ENCODE assay signal across 15 cellular contexts in genomic region chr7:27920281-27920946, GRCh38.
A peak's percentile ranks its signal among the peaks of the same experiment; 100 is the strongest.
DNase-seq lines count a peak whose midpoint lies in the region; ATAC-seq and TF ChIP-seq lines count a peak whose summit lies in the region.
"Had no signal": no experiment of that assay in that cellular context is flagged by ENCODE, and none has a peak within 500 bp of the region (broad histone marks: within the 10 kb centered on the region; RNA-seq: fewer than 3 reads in every experiment).

No MANE protein-coding gene starts in this region.

- H3K9ac ChIP-seq in OCI-LY3 (ENCODE audit: low read length) (peak overlapping the region; percentile 33; the same call in 1 of the 2 replicates), smooth muscle cell (ENCODE audit: low read depth) (peak overlapping the region; percentile 18)

- in situ Hi-C loops in GM13977 (cut with MboI; ENCODE audit: low pct_unique_long_range_greater_than_20kb, low sequenced_read_pairs, unreplicated experiment) = loop anchor here (10.0 kb wide), 1 partner anchor 716 kb away; the partner anchor contains the start of gene HOXA13

- peaks cover 7% of the 10 kb centered on the region for H3F3A ChIP-seq in smooth muscle cell (ENCODE audit: low read depth)

- no peaks in the 10 kb centered on the region for H3K79me2 ChIP-seq in OCI-LY3 (ENCODE audit: low read length)
- peaks cover 12% of the 10 kb centered on the region for H3K79me2 ChIP-seq in smooth muscle cell (ENCODE audit: low read depth)

- H2AFZ ChIP-seq in OCI-LY3 (ENCODE audit: low read depth, low read length) (no peak overlapping the region), smooth muscle cell (ENCODE audit: low read depth) (no peak overlapping the region)

- no peak overlapping the region for H3K27ac ChIP-seq in OCI-LY3 (ENCODE audit: low read length)
- peak overlapping the region; percentile 75 for H3K27ac ChIP-seq in smooth muscle cell (ENCODE audit: low read depth)
- H3K27ac ChIP-seq: heart left ventricle had no signal

- peak overlapping the region; percentile 75 for H3K4me3 ChIP-seq in OCI-LY3 (ENCODE audit: low read length)
- H3K4me3 ChIP-seq in epithelial cell of proximal tubule (ENCODE audit: low read depth, low read length) = peak overlapping the region; percentile 23
- H3K4me3 ChIP-seq in smooth muscle cell = peak overlapping the region; percentile 26
- H3K4me3 ChIP-seq: heart left ventricle, mucosa of descending colon had no signal

- no peaks in the 10 kb centered on the region for H3K27me3 ChIP-seq in OCI-LY3 (ENCODE audit: low read depth, low read length)
- no peaks in the 10 kb centered on the region for H3K27me3 ChIP-seq in smooth muscle cell (ENCODE audit: low read depth)
- H3K27me3 ChIP-seq: heart left ventricle had no signal

- H3K9me3 ChIP-seq in OCI-LY3 (ENCODE audit: insufficient read depth, low read length) (no peaks in the 10 kb centered on the region), smooth muscle cell (replicated peaks; ENCODE audit: low read depth) (no peaks in the 10 kb centered on the region)
- H3K9me3 ChIP-seq: heart left ventricle, mucosa of descending colon had no signal

- peak overlapping the region; percentile 83 for H3K4me2 ChIP-seq in OCI-LY3 (ENCODE audit: low read length)
- peak overlapping the region; percentile 67 for H3K4me2 ChIP-seq in smooth muscle cell

- peak; percentile 5 for DNase-seq in NCI-H146 (lab: John Stamatoyannopoulos, UW)
- DNase-seq in NCI-H146 treated with DMSO at 0.1 percent for 48 hours (lab: John Stamatoyannopoulos, UW; ENCODE audit: unreplicated experiment) = no peak
- DNase-seq in epithelial cell of proximal tubule (ENCODE audit: low read depth) = no peak
- no peak for DNase-seq in smooth muscle cell (lab: John Stamatoyannopoulos, UW; ENCODE audit: unreplicated experiment)
- DNase-seq in GM13977 (ENCODE audit: low spot score) = no peak
- DNase-seq: 8988T; activated CD4-positive, alpha-beta T cell treated with anti-CD3 and anti-CD28 coated beads for 4 hours; left ventricle myocardium superior; stimulated activated CD8-positive, alpha-beta memory T cell treated with anti-CD3 and anti-CD28 coated beads, Interleukin-4, amount 100 ng/mL, for 48 hours had no signal

- ATAC-seq in HG03175 (IDR thresholded peaks at IDR 0.05; ENCODE audit: unreplicated experiment) (no peak), GM19328 (IDR thresholded peaks at IDR 0.05; ENCODE audit: unreplicated experiment) (no peak)
- ATAC-seq: Right ventricle myocardium inferior had no signal

- TF ChIP-seq CTCF in OCI-LY3 (IDR thresholded peaks at IDR 0.05; ENCODE audit: low read depth, low read length) (no peak), epithelial cell of proximal tubule (conservative IDR thresholded peaks at IDR 0.05; ENCODE audit: low read depth, low read length) (no peak), smooth muscle cell (IDR thresholded peaks at IDR 0.05; ENCODE audit: borderline replicate concordance, insufficient read depth, poor library complexity, severe bottlenecking) (no peak), GM13977 (IDR thresholded peaks at IDR 0.05; ENCODE audit: extremely low read depth, insufficient read depth, missing control alignments) (no peak)

- H4K20me1 ChIP-seq in OCI-LY3 (ENCODE audit: insufficient read depth, low read length) = peaks cover 20% of the 10 kb centered on the region; the same call in 1 of the 2 replicates
- no peaks in the 10 kb centered on the region for H4K20me1 ChIP-seq in smooth muscle cell (ENCODE audit: low read depth)

- H3K4me1 ChIP-seq in OCI-LY3 (ENCODE audit: low read length) (peaks cover 35% of the 10 kb centered on the region), smooth muscle cell (ENCODE audit: low read depth) (peaks cover 36% of the 10 kb centered on the region)

- no peaks in the 10 kb centered on the region for H3K36me3 ChIP-seq in OCI-LY3 (replicated peaks; ENCODE audit: low read depth, low read length)
- H3K36me3 ChIP-seq in smooth muscle cell (ENCODE audit: low read depth) = no peaks in the 10 kb centered on the region
- H3K36me3 ChIP-seq: heart left ventricle had no signal

- WGBS in smooth muscle cell (ENCODE audit: low lambda C conversion rate) = 81% methylated on average over 8 of the region's 8 CpGs

Comparison
In these comparisons a context has a peak if more than half of its experiments do, and no peak if none do; other contexts are left out.
1. H3K4me3 ChIP-seq: peak in every context shown above with its lines; median percentile 75 in OCI-LY3; 26 in smooth muscle cell; 23 in epithelial cell of proximal tubule.